ENCODE assay signal across 11 cellular contexts in genomic region chr2:156907806-156908205, GRCh38.
DNase-seq lines count a peak whose midpoint lies in the region; ATAC-seq and TF ChIP-seq lines count a peak whose summit lies in the region.
"Had no signal": no experiment of that assay in that cellular context is flagged by ENCODE, and none has a peak within 500 bp of the region (broad histone marks: within the 10 kb centered on the region; RNA-seq: fewer than 3 reads in every experiment).

No MANE protein-coding gene starts in this region.

- peak; percentile 68 for ATAC-seq in GM19452 (IDR thresholded peaks at IDR 0.05; ENCODE audit: unreplicated experiment)
- peak; percentile 66 for ATAC-seq in HG03135 (IDR thresholded peaks at IDR 0.05; ENCODE audit: unreplicated experiment)
- no peak for ATAC-seq in SK-N-SH treated with all-trans-retinoic acid at 6 μM for 48 hours
- ATAC-seq in GM19467 (IDR thresholded peaks at IDR 0.05; ENCODE audit: unreplicated experiment) = no peak

- H3K4me3 ChIP-seq in coronary artery = no peak overlapping the region
- H3K4me3 ChIP-seq: thoracic aorta had no signal

- H3K27ac ChIP-seq in coronary artery = no peak overlapping the region
- H3K27ac ChIP-seq: thoracic aorta had no signal

- DNase-seq in DMS53 (lab: John Stamatoyannopoulos, UW) = peak; percentile 30
- DNase-seq in NCI-H128 (lab: John Stamatoyannopoulos, UW; ENCODE audit: unreplicated experiment) = no peak
- DNase-seq in putamen (ENCODE audit: low spot score) = no peak
- DNase-seq in coronary artery (ENCODE audit: low spot score) = no peak
- DNase-seq: activated CD4-positive, CD25-positive, alpha-beta regulatory T cell treated with anti-CD3 and anti-CD28 coated beads, Interleukin-2, amount 50 U/mL, for 72 hours; NCI-H1436 treated with DMSO at 0.1 percent for 48 hours had no signal

- no peak for TF ChIP-seq CTCF in coronary artery (IDR thresholded peaks at IDR 0.05)

TF ChIP-seq in SK-N-SH treated with all-trans-retinoic acid at 6 μM for 48 hours, 23 proteins besides CTCF, POLR2A, EP300 and RAD21:
- TF ChIP-seq CSRNP3 (CRISPR knock-in tag; IDR thresholded peaks at IDR 0.05) (no peak), RARB (CRISPR knock-in tag; IDR thresholded peaks at IDR 0.05) (no peak), ZC3H10 (CRISPR knock-in tag; IDR thresholded peaks at IDR 0.05) (no peak), TOX (CRISPR knock-in tag; IDR thresholded peaks at IDR 0.05; ENCODE audit: borderline replicate concordance) (peak; percentile 71)

Comparison
In these comparisons a context has a peak if more than half of its experiments do, and no peak if none do; other contexts are left out.
1. ATAC-seq: peak in GM19452 (single experiment) and HG03135 (single experiment); none in SK-N-SH treated with all-trans-retinoic acid at 6 μM for 48 hours (single experiment) and GM19467 (single experiment).